ENCODE assay signal across 19 cellular contexts in the genomic region with DNA sequence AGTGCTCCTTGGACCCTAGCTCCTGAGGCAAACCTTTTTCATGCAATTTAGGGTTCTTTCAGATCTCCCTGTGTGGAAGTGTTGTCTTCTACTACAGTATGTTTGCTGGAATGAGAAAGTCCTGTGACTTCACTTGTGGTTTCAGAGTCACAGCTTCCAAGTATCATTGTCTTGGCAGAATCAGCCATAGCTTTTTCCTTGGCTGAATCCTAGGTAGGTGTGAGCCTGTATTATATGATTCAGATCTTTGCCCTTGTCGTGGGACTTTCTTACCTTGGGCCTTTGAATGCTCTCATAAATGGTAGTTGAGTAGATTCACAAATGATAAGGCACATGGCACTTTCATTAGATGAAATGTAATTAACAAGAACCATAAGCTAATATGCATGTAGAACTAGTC. TPM values are rescaled to one million over a fixed set of nuclear protein-coding genes. Genes with fewer than 3 reads are reported as not detected.
DNase-seq lines count a peak whose midpoint lies in the region; ATAC-seq, FAIRE-seq and TF ChIP-seq lines count a peak whose summit lies in the region.
"Had no signal": no experiment of that assay in that cellular context is flagged by ENCODE, and none has a peak within 500 bp of the region (broad histone marks: within the 10 kb centered on the region; RNA-seq: fewer than 3 reads in every experiment).

No MANE protein-coding gene starts in this region.

- no peak for ATAC-seq in GM18909 (IDR thresholded peaks at IDR 0.05; ENCODE audit: poor library complexity, unreplicated experiment)
- ATAC-seq: effector memory CD8-positive, alpha-beta T cell; HCT116 had no signal

- peaks cover 32% of the 10 kb centered on the region for H3K4me1 Mint-ChIP-seq in nephron
- H3K4me1 Mint-ChIP-seq in activated CD4-positive, alpha-beta memory T cell treated with anti-CD3 and anti-CD28 coated beads for 36 hours (ENCODE audit: low read depth): no peaks in the 10 kb centered on the region

- H3K4me3 ChIP-seq in AG10803 (ENCODE audit: low read length): no peak overlapping the region
- H3K4me3 ChIP-seq: lung had no signal

- no peaks in the 10 kb centered on the region for H3K9me3 Mint-ChIP-seq in nephron
- no peaks in the 10 kb centered on the region for H3K9me3 Mint-ChIP-seq in activated CD4-positive, alpha-beta memory T cell treated with anti-CD3 and anti-CD28 coated beads for 36 hours
- H3K9me3 Mint-ChIP-seq: CD4-positive, alpha-beta memory T cell; effector memory CD8-positive, alpha-beta T cell; nephron progenitor cell; stimulated activated naive CD8-positive, alpha-beta T cell treated with anti-CD3 and anti-CD28 coated beads, Interleukin-15, Interleukin-2, amounts not matched to agents 100 ng/mL and 50 ng/mL, for 24 hours had no signal

- peak; percentile 36 for DNase-seq in AG10803 (ENCODE audit: low read depth)
- DNase-seq in RCC 7860 (ENCODE audit: low spot score): peak; percentile 47
- peak; percentile 34 for DNase-seq in glomerular visceral epithelial cell (ENCODE audit: extremely low spot score)
- no peak for DNase-seq in activated CD4-positive, alpha-beta memory T cell treated with anti-CD3 and anti-CD28 coated beads for 36 hours
- no peak for DNase-seq in globus pallidus (ENCODE audit: low spot score)
- DNase-seq in NCI-H2196 treated with DMSO at 0.1 percent for 48 hours (lab: John Stamatoyannopoulos, UW; ENCODE audit: unreplicated experiment): no peak
- DNase-seq: ACHN; CD4-positive, alpha-beta memory T cell; DND-41; effector memory CD8-positive, alpha-beta T cell; NCI-H1417 treated with DMSO at 0.1 percent for 48 hours; NCI-H2171; nephron progenitor cell; T-helper 1 cell had no signal

- intact Hi-C loops in activated CD4-positive, alpha-beta memory T cell treated with anti-CD3 and anti-CD28 coated beads for 36 hours (cut with micrococcal nuclease): no loop called here

- no peaks in the 10 kb centered on the region for H3K27me3 Mint-ChIP-seq in nephron (ENCODE audit: low read depth)
- no peaks in the 10 kb centered on the region for H3K27me3 Mint-ChIP-seq in activated CD4-positive, alpha-beta memory T cell treated with anti-CD3 and anti-CD28 coated beads for 36 hours
- H3K27me3 Mint-ChIP-seq: CD4-positive, alpha-beta memory T cell; stimulated activated naive CD8-positive, alpha-beta T cell treated with anti-CD3 and anti-CD28 coated beads, Interleukin-15, Interleukin-2, amounts not matched to agents 100 ng/mL and 50 ng/mL, for 24 hours had no signal

- POLR2A ChIA-PET in activated CD4-positive, alpha-beta memory T cell treated with anti-CD3 and anti-CD28 coated beads for 36 hours (lab: Charles Lee): no interaction called here

- no peaks in the 10 kb centered on the region for H3K36me3 Mint-ChIP-seq in nephron (ENCODE audit: low read depth)
- no peaks in the 10 kb centered on the region for H3K36me3 Mint-ChIP-seq in activated CD4-positive, alpha-beta memory T cell treated with anti-CD3 and anti-CD28 coated beads for 36 hours
- H3K36me3 Mint-ChIP-seq: CD4-positive, alpha-beta memory T cell had no signal

- H3K27ac Mint-ChIP-seq in nephron: peak overlapping the region in 2 of 3 experiments; percentile 80 to 88
- no peak overlapping the region for H3K27ac Mint-ChIP-seq in activated CD4-positive, alpha-beta memory T cell treated with anti-CD3 and anti-CD28 coated beads for 36 hours
- H3K27ac Mint-ChIP-seq: CD4-positive, alpha-beta memory T cell; effector memory CD8-positive, alpha-beta T cell; nephron progenitor cell; stimulated activated naive CD8-positive, alpha-beta T cell treated with anti-CD3 and anti-CD28 coated beads, Interleukin-15, Interleukin-2, amounts not matched to agents 100 ng/mL and 50 ng/mL, for 24 hours had no signal

- no peak overlapping the region for H3K4me3 Mint-ChIP-seq in nephron
- no peak overlapping the region for H3K4me3 Mint-ChIP-seq in activated CD4-positive, alpha-beta memory T cell treated with anti-CD3 and anti-CD28 coated beads for 36 hours
- H3K4me3 Mint-ChIP-seq: CD4-positive, alpha-beta memory T cell; effector memory CD8-positive, alpha-beta T cell; nephron progenitor cell; stimulated activated naive CD8-positive, alpha-beta T cell treated with anti-CD3 and anti-CD28 coated beads, Interleukin-15, Interleukin-2, amounts not matched to agents 100 ng/mL and 50 ng/mL, for 24 hours had no signal

- CTCF ChIA-PET in activated CD4-positive, alpha-beta memory T cell treated with anti-CD3 and anti-CD28 coated beads for 36 hours (lab: Charles Lee): interaction anchor here (1.4 to 1.6 kb wide), 2 partner anchors 30 to 194 kb away, joined by 5 to 6 read pairs; no protein-coding TSS in a partner anchor

- TF ChIP-seq CTCF in AG10803 (conservative IDR thresholded peaks at IDR 0.05; ENCODE audit: low read length) (no peak), nephron (IDR thresholded peaks at IDR 0.05; ENCODE audit: unreplicated experiment in 3 of 3) (no peak)

- peak; percentile 55 for FAIRE-seq in RCC 7860 (lab: Jason Lieb, UNC)

RNA-seq across cellular contexts. Expression of gene CARMIL1, which starts 16.5 kb away (rescaled TPM):
- total RNA-seq in activated CD4-positive, alpha-beta memory T cell treated with anti-CD3 and anti-CD28 coated beads for 36 hours: 1 to 10 TPM; 2.4 to 2.7 TPM

Comparison
In these comparisons a context has a peak if more than half of its experiments do, and no peak if none do; other contexts are left out.
1. DNase-seq: peak in AG10803 (single experiment), RCC 7860 (single experiment) and glomerular visceral epithelial cell (single experiment); none in activated CD4-positive, alpha-beta memory T cell treated with anti-CD3 and anti-CD28 coated beads for 36 hours (single experiment), globus pallidus (single experiment) and NCI-H2196 treated with DMSO at 0.1 percent for 48 hours (single experiment).